Comparison of ENCODE assay signal across 18 cellular contexts in genomic region chr3:45657853-45658252, GRCh38.
DNase-seq lines count a peak whose midpoint lies in the region; ATAC-seq and TF ChIP-seq lines count a peak whose summit lies in the region.
"Had no signal": no experiment of that assay in that cellular context is flagged by ENCODE, and none has a peak within 500 bp of the region (broad histone marks: within the 10 kb centered on the region; RNA-seq: fewer than 3 reads in every experiment).

No MANE protein-coding gene starts in this region.

- no peak for TF ChIP-seq POLR2A in GM18505 (IDR thresholded peaks at IDR 0.05; ENCODE audit: borderline replicate concordance, extremely low read depth, insufficient read depth, insufficient read length)

- ATAC-seq in GM19351 (IDR thresholded peaks at IDR 0.05; ENCODE audit: unreplicated experiment) (peak; percentile 72), HG02588 (IDR thresholded peaks at IDR 0.05; ENCODE audit: unreplicated experiment) (peak; percentile 52), HG03442 (IDR thresholded peaks at IDR 0.05; ENCODE audit: unreplicated experiment) (peak; percentile 78), GM18505 (IDR thresholded peaks at IDR 0.05; ENCODE audit: unreplicated experiment) (no peak), GM19397 (IDR thresholded peaks at IDR 0.05; ENCODE audit: unreplicated experiment) (no peak)
- ATAC-seq: left cardiac atrium had no signal

- DNase-seq in GM12865 (ENCODE audit: low read depth) (peak; percentile 82), GOT3 (lab: John Stamatoyannopoulos, UW) (no peak), DMS 273 treated with DMSO at 0.1 percent for 48 hours (lab: John Stamatoyannopoulos, UW) (no peak)
- DNase-seq: ACHN; activated CD4-positive, alpha-beta T cell treated with anti-CD3 and anti-CD28 coated beads, Interleukin-2, amount 10 ng/mL, durations not matched to agents 7 days and 5 days; left cardiac atrium; naive B cell; NCI-H1694; NCI-H524; Peyer's patch; T-helper 2 cell had no signal

- TF ChIP-seq CTCF in GM12865 (IDR thresholded peaks at IDR 0.05; ENCODE audit: insufficient read depth, low read depth, low read length, missing control alignments), result no peak

- no peak overlapping the region for H3K4me3 ChIP-seq in GM12865 (ENCODE audit: low read depth, low read length)
- H3K4me3 ChIP-seq: coronary artery, hepatocyte, Peyer's patch had no signal

Comparison
In these comparisons a context has a peak if more than half of its experiments do, and no peak if none do; other contexts are left out.
1. ATAC-seq: peak in GM19351 (single experiment), HG02588 (single experiment) and HG03442 (single experiment); none in GM18505 (single experiment) and GM19397 (single experiment).